ENCODE assay signal across 1 cellular context in the genomic region with DNA sequence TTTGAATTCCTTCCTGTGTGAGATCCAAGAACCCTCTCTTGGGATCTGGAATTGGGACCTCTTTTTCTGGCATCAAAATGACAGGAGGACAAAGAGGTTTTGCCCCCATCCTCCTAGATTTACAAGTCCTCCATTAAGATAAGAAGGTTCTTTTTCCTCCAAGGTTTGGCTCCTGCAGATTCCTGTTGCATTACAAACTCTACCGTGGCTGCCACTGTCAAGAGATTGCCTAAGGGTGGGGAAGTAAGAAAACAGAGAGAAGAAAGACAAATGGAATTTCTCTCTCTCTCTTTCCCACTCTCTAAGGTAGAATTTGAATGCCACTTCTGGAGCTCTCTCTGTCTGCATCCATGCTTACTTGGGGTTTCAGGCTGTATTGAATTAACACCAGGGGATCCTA.
TF ChIP-seq lines count a peak whose summit lies in the region.

No MANE protein-coding gene starts in this region.

TF ChIP-seq in GM23338, 12 proteins besides CTCF, POLR2A, EP300 and RAD21 (continued from another document):
- TF ChIP-seq, protein P1, sequence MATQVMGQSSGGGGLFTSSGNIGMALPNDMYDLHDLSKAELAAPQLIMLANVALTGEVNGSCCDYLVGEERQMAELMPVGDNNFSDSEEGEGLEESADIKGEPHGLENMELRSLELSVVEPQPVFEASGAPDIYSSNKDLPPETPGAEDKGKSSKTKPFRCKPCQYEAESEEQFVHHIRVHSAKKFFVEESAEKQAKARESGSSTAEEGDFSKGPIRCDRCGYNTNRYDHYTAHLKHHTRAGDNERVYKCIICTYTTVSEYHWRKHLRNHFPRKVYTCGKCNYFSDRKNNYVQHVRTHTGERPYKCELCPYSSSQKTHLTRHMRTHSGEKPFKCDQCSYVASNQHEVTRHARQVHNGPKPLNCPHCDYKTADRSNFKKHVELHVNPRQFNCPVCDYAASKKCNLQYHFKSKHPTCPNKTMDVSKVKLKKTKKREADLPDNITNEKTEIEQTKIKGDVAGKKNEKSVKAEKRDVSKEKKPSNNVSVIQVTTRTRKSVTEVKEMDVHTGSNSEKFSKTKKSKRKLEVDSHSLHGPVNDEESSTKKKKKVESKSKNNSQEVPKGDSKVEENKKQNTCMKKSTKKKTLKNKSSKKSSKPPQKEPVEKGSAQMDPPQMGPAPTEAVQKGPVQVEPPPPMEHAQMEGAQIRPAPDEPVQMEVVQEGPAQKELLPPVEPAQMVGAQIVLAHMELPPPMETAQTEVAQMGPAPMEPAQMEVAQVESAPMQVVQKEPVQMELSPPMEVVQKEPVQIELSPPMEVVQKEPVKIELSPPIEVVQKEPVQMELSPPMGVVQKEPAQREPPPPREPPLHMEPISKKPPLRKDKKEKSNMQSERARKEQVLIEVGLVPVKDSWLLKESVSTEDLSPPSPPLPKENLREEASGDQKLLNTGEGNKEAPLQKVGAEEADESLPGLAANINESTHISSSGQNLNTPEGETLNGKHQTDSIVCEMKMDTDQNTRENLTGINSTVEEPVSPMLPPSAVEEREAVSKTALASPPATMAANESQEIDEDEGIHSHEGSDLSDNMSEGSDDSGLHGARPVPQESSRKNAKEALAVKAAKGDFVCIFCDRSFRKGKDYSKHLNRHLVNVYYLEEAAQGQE (IDR thresholded peaks at IDR 0.05; ENCODE audit: unreplicated experiment) = no peak
- no peak for TF ChIP-seq ZNF331 (CRISPR knock-in tag; IDR thresholded peaks at IDR 0.05; ENCODE audit: low read depth)
- no peak for TF ChIP-seq EZH2 (IDR thresholded peaks at IDR 0.05; ENCODE audit: low read depth, unreplicated experiment)
- TF ChIP-seq, protein P2, sequence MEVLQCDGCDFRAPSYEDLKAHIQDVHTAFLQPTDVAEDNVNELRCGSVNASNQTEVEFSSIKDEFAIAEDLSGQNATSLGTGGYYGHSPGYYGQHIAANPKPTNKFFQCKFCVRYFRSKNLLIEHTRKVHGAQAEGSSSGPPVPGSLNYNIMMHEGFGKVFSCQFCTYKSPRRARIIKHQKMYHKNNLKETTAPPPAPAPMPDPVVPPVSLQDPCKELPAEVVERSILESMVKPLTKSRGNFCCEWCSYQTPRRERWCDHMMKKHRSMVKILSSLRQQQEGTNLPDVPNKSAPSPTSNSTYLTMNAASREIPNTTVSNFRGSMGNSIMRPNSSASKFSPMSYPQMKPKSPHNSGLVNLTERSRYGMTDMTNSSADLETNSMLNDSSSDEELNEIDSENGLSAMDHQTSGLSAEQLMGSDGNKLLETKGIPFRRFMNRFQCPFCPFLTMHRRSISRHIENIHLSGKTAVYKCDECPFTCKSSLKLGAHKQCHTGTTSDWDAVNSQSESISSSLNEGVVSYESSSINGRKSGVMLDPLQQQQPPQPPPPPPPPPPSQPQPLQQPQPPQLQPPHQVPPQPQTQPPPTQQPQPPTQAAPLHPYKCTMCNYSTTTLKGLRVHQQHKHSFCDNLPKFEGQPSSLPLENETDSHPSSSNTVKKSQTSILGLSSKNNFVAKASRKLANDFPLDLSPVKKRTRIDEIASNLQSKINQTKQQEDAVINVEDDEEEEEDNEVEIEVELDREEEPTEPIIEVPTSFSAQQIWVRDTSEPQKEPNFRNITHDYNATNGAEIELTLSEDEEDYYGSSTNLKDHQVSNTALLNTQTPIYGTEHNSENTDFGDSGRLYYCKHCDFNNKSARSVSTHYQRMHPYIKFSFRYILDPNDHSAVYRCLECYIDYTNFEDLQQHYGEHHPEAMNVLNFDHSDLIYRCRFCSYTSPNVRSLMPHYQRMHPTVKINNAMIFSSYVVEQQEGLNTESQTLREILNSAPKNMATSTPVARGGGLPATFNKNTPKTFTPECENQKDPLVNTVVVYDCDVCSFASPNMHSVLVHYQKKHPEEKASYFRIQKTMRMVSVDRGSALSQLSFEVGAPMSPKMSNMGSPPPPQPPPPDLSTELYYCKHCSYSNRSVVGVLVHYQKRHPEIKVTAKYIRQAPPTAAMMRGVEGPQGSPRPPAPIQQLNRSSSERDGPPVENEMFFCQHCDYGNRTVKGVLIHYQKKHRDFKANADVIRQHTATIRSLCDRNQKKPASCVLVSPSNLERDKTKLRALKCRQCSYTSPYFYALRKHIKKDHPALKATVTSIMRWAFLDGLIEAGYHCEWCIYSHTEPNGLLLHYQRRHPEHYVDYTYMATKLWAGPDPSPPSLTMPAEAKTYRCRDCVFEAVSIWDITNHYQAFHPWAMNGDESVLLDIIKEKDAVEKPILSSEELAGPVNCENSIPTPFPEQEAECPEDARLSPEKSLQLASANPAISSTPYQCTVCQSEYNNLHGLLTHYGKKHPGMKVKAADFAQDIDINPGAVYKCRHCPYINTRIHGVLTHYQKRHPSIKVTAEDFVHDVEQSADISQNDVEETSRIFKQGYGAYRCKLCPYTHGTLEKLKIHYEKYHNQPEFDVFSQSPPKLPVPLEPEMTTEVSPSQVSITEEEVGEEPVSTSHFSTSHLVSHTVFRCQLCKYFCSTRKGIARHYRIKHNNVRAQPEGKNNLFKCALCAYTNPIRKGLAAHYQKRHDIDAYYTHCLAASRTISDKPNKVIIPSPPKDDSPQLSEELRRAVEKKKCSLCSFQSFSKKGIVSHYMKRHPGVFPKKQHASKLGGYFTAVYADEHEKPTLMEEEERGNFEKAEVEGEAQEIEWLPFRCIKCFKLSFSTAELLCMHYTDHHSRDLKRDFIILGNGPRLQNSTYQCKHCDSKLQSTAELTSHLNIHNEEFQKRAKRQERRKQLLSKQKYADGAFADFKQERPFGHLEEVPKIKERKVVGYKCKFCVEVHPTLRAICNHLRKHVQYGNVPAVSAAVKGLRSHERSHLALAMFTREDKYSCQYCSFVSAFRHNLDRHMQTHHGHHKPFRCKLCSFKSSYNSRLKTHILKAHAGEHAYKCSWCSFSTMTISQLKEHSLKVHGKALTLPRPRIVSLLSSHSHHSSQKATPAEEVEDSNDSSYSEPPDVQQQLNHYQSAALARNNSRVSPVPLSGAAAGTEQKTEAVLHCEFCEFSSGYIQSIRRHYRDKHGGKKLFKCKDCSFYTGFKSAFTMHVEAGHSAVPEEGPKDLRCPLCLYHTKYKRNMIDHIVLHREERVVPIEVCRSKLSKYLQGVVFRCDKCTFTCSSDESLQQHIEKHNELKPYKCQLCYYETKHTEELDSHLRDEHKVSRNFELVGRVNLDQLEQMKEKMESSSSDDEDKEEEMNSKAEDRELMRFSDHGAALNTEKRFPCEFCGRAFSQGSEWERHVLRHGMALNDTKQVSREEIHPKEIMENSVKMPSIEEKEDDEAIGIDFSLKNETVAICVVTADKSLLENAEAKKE (CRISPR knock-in tag; IDR thresholded peaks at IDR 0.05) = no peak
TF ChIP-seq in GM23338: peak in this region for 0.
